8 cellular contexts compared by ENCODE assay signal in the genomic region with DNA sequence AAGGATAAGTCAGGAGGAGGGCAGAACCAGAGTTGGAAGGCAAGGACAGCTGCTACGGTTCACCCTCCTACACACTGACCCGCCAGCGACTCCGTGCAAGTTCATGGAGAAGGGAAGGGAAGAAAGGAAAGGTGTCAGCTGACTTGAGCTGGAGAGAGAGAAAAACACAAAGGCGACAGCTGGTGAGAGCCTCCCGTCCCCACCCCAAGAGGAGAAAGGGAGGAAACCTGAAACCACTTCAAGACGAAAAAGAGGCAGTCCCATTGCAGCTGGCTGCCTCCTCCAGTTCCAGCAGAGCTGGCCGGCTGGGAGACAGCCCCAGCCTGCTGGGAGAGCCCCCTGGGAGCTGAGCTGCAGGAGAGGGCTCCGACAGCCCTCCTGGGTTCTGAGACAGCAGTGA.
DNase-seq lines count a peak whose midpoint lies in the region; ATAC-seq and TF ChIP-seq lines count a peak whose summit lies in the region.

No MANE protein-coding gene starts in this region.

- DNase-seq in NCI-H146 treated with DMSO at 0.1 percent for 48 hours (lab: John Stamatoyannopoulos, UW; ENCODE audit: unreplicated experiment) (peak; percentile 69), astrocyte of the spinal cord (ENCODE audit: low read depth, low spot score) (peak; percentile 83), islet precursor cell (peak; percentile 89), type B pancreatic cell (ENCODE audit: extremely low spot score, unreplicated experiment) (no peak)
- DNase-seq in stimulated activated naive CD4-positive, alpha-beta T cell treated with Interleukin-2 at 50 U/mL for 16 hours (lab: John Stamatoyannopoulos, UW), result no peak

- H3K27ac Mint-ChIP-seq in type B pancreatic cell, result peak overlapping the region; percentile 88

- in situ Hi-C loops in astrocyte of the spinal cord (cut with HindIII; ENCODE audit: low sequenced_read_pairs), result no loop called here

- no peaks in the 10 kb centered on the region for H3K27me3 Mint-ChIP-seq in type B pancreatic cell

- no peaks in the 10 kb centered on the region for H3K9me3 Mint-ChIP-seq in type B pancreatic cell

- peak overlapping the region; percentile 86 for H3K4me3 Mint-ChIP-seq in type B pancreatic cell

- ATAC-seq in GM21717 (IDR thresholded peaks at IDR 0.05; ENCODE audit: unreplicated experiment), result no peak
- no peak for ATAC-seq in HG02970 (IDR thresholded peaks at IDR 0.05; ENCODE audit: low FRiP score, unreplicated experiment)

- H3K4me1 Mint-ChIP-seq in type B pancreatic cell (ENCODE audit: unreplicated experiment), result peaks cover 30% of the 10 kb centered on the region

- TF ChIP-seq CTCF in C4-2B (conservative IDR thresholded peaks at IDR 0.05), result no peak
- no peak for TF ChIP-seq CTCF in astrocyte of the spinal cord (IDR thresholded peaks at IDR 0.05; ENCODE audit: low read depth, low read length)
- no peak for TF ChIP-seq CTCF in type B pancreatic cell (conservative IDR thresholded peaks at IDR 0.05)

- peak overlapping the region; percentile 18 for H3K4me3 ChIP-seq in astrocyte of the spinal cord (ENCODE audit: low read depth, low read length)

- H3K36me3 Mint-ChIP-seq in type B pancreatic cell, result no peaks in the 10 kb centered on the region

- H3K27ac ChIP-seq in C4-2B, result peak overlapping the region; percentile 2; the same call in 1 of the 2 replicates

Comparison
In these comparisons a context has a peak if more than half of its experiments do, and no peak if none do; other contexts are left out.
1. DNase-seq: peak in NCI-H146 treated with DMSO at 0.1 percent for 48 hours (single experiment), astrocyte of the spinal cord (single experiment) and islet precursor cell (single experiment); none in type B pancreatic cell (single experiment) and stimulated activated naive CD4-positive, alpha-beta T cell treated with Interleukin-2 at 50 U/mL for 16 hours (single experiment).